ENCODE assay signal across 28 cellular contexts in the genomic region with DNA sequence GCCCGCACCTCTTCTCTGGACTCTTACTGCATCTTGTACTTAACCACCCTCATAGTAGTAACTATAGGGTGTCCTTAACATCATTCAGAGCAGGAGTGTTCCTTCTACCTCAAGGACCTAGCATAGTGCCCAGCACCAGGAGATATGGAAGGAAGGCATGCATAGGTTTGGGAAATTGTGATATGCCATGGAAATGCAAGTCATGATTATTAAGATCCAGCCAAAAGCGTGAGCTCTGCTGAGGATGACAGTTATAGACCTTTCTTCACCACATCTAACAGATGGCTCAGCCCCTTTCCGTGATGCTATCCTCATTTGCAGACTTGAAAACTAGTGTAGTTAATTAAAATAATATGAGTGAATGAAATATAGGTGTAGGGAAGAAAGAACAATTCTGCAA.
DNase-seq lines count a peak whose midpoint lies in the region; ATAC-seq, FAIRE-seq and TF ChIP-seq lines count a peak whose summit lies in the region.
"Had no signal": no experiment of that assay in that cellular context is flagged by ENCODE, and none has a peak within 500 bp of the region (broad histone marks: within the 10 kb centered on the region; RNA-seq: fewer than 3 reads in every experiment).

No MANE protein-coding gene starts in this region.

- H3K27me3 ChIP-seq in HepG2 (ENCODE audit: control insufficient read depth in 1 of 2, insufficient read depth in 2 of 2, low read length in 2 of 2) (no peaks in the 10 kb centered on the region), right lobe of liver (no peaks in the 10 kb centered on the region), IMR-90 (ENCODE audit: control insufficient read depth, insufficient read depth, low read length) (no peaks in the 10 kb centered on the region), mesenchymal stem cell (ENCODE audit: control insufficient read depth in 1 of 2, insufficient read depth in 1 of 2, low read length in 2 of 2) (no peaks in the 10 kb centered on the region), osteoblast (ENCODE audit: insufficient read depth, low read length) (no peaks in the 10 kb centered on the region)
- H3K27me3 ChIP-seq: BE2C, BLaER1 had no signal

- H2BK120ac ChIP-seq in IMR-90 (ENCODE audit: low read depth, low read length) (no peak overlapping the region), mesenchymal stem cell (ENCODE audit: low read depth, low read length) (no peak overlapping the region)

- DNase-seq in HepG2 (ENCODE audit: low spot score) = no peak
- DNase-seq in right lobe of liver = no peak
- no peak for DNase-seq in IMR-90
- DNase-seq in mesenchymal stem cell = no peak
- DNase-seq in osteoblast (ENCODE audit: insufficient read length, low spot score, missing footprints) = no peak
- no peak for DNase-seq in NCI-H2029 (lab: John Stamatoyannopoulos, UW)
- DNase-seq in activated T-cell treated with anti-CD3 and anti-CD28 coated beads, Interleukin-2, amount 50 U/mL, for 48 hours = no peak
- DNase-seq: ACHN; BE2C; C1 segment of cervical spinal cord; CD4-positive, alpha-beta memory T cell; CD4-positive, CD25-positive, alpha-beta regulatory T cell; CD8-positive, alpha-beta memory T cell; COR-L47; DMS 273 treated with DMSO at 0.1 percent for 48 hours; DMS153; DMS53; DMS79; DND-41; EL; GDM1 had no signal

- no peak overlapping the region for H3K56ac ChIP-seq in IMR-90 (ENCODE audit: extremely low read depth, insufficient read depth, low read length)

- no peak overlapping the region for H2BK12ac ChIP-seq in mesenchymal stem cell (ENCODE audit: low read length in 2 of 2)

- H3K4ac ChIP-seq in IMR-90 (ENCODE audit: low read depth, low read length) (peak overlapping the region; percentile 15; the same call in 1 of the 2 replicates), mesenchymal stem cell (ENCODE audit: low read depth in 1 of 2, low read length in 2 of 2) (no peak overlapping the region)

- H3K9me3 Mint-ChIP-seq in stimulated activated memory B cell treated with anti-CD40 and anti-IgM and Interleukin-4, amounts not matched to agents 10 μg/mL and 1 μg/mL and 100 μg/mL, for 72 hours = no peaks in the 10 kb centered on the region

- H3K14ac ChIP-seq in IMR-90 (replicated peaks; ENCODE audit: low read depth, low read length) (no peak overlapping the region), mesenchymal stem cell (ENCODE audit: low read length in 2 of 2) (no peak overlapping the region)

- no peaks in the 10 kb centered on the region for H3K9me3 ChIP-seq in HepG2 (ENCODE audit: low read length)
- no peaks in the 10 kb centered on the region for H3K9me3 ChIP-seq in right lobe of liver
- H3K9me3 ChIP-seq in IMR-90 (ENCODE audit: control insufficient read depth, insufficient read depth, low read length) = no peaks in the 10 kb centered on the region
- H3K9me3 ChIP-seq in mesenchymal stem cell (ENCODE audit: control insufficient read depth, low read length) = no peaks in the 10 kb centered on the region
- no peaks in the 10 kb centered on the region for H3K9me3 ChIP-seq in osteoblast (ENCODE audit: low read depth, low read length)
- H3K9me3 ChIP-seq: BLaER1 had no signal

- BruUV-seq in HepG2 (replicated peaks; lab: Mats Ljungman, UMichigan) = no TSS peak
- no TSS peak for BruUV-seq in IMR-90 (replicated peaks; lab: Mats Ljungman, UMichigan)

- H3K9ac ChIP-seq in HepG2 (ENCODE audit: insufficient read depth, low read depth, low read length) = no peak overlapping the region
- H3K9ac ChIP-seq in IMR-90 (ENCODE audit: low read depth, low read length) = no peak overlapping the region
- no peak overlapping the region for H3K9ac ChIP-seq in mesenchymal stem cell (ENCODE audit: low read length)
- H3K9ac ChIP-seq: BLaER1 had no signal

- no peaks in the 10 kb centered on the region for H3K4me1 Mint-ChIP-seq in stimulated activated memory B cell treated with anti-CD40 and anti-IgM and Interleukin-4, amounts not matched to agents 10 μg/mL and 1 μg/mL and 100 μg/mL, for 72 hours
- H3K4me1 Mint-ChIP-seq: CD4-positive, alpha-beta memory T cell; CD4-positive, CD25-positive, alpha-beta regulatory T cell; CD8-positive, alpha-beta memory T cell had no signal

- H3K4me2 ChIP-seq in HepG2 (ENCODE audit: low read depth, low read length) (no peak overlapping the region), IMR-90 (ENCODE audit: low read depth, low read length) (no peak overlapping the region), mesenchymal stem cell (ENCODE audit: low read length, poor library complexity, severe bottlenecking) (no peak overlapping the region), osteoblast (ENCODE audit: insufficient read depth, low read length) (no peak overlapping the region)
- H3K4me2 ChIP-seq: BLaER1 had no signal

- no peak for ATAC-seq in HepG2
- no peak for ATAC-seq in right lobe of liver
- no peak for ATAC-seq in IMR-90 (ENCODE audit: low read depth)
- no peak for ATAC-seq in stimulated activated memory B cell treated with anti-CD40 and anti-IgM and Interleukin-4, amounts not matched to agents 10 μg/mL and 1 μg/mL and 100 μg/mL, for 72 hours
- ATAC-seq: GM12878 had no signal

- intact Hi-C loops in HepG2 (cut with micrococcal nuclease; ENCODE audit: unreplicated experiment) = no loop called here
- intact Hi-C loops in right lobe of liver (cut with DNase I) = no loop called here
- intact Hi-C loops in IMR-90 (cut with micrococcal nuclease) = no loop called here

- TF ChIP-seq RAD21 in HepG2 (CRISPR knock-in tag; IDR thresholded peaks at IDR 0.05) (no peak), IMR-90 (IDR thresholded peaks at IDR 0.05; ENCODE audit: low read length) (no peak)

- H3K27ac Mint-ChIP-seq in stimulated activated memory B cell treated with anti-CD40 and anti-IgM and Interleukin-4, amounts not matched to agents 10 μg/mL and 1 μg/mL and 100 μg/mL, for 72 hours = no peak overlapping the region
- H3K27ac Mint-ChIP-seq: CD14-positive monocyte; CD4-positive, alpha-beta memory T cell; CD4-positive, CD25-positive, alpha-beta regulatory T cell; CD8-positive, alpha-beta memory T cell had no signal

- TF ChIP-seq EP300 in HepG2 (IDR thresholded peaks at IDR 0.05; ENCODE audit: low read depth in 2 of 2, low read length in 2 of 2) (no peak), HepG2 (CRISPR knock-in tag; IDR thresholded peaks at IDR 0.05; ENCODE audit: borderline replicate concordance) (no peak)

- H2BK15ac ChIP-seq in IMR-90 (ENCODE audit: low read depth, low read length) = no peak overlapping the region
- H2BK15ac ChIP-seq in mesenchymal stem cell (ENCODE audit: low read depth, poor library complexity, severe bottlenecking) = no peak overlapping the region

- H3K9me1 ChIP-seq in IMR-90 (ENCODE audit: insufficient read depth, low read length) = peaks cover 16% of the 10 kb centered on the region

- no peak overlapping the region for H2AK5ac ChIP-seq in IMR-90 (ENCODE audit: low read depth, low read length)
- peak overlapping the region; percentile 82 for H2AK5ac ChIP-seq in mesenchymal stem cell (ENCODE audit: low read length, severe bottlenecking)

- H4K91ac ChIP-seq in IMR-90 (ENCODE audit: insufficient read depth, low read depth, low read length) (no peak overlapping the region), mesenchymal stem cell (ENCODE audit: low read length) (peak overlapping the region; percentile 36)

- TF ChIP-seq POLR2A in HepG2 (IDR thresholded peaks at IDR 0.05; ENCODE audit: insufficient read depth in 1 of 2, low read depth in 2 of 2, low read length in 2 of 2) (no peak), right lobe of liver (IDR thresholded peaks at IDR 0.05) (no peak), IMR-90 (IDR thresholded peaks at IDR 0.05; ENCODE audit: low read depth, low read length) (no peak)

- no peak overlapping the region for H4K5ac ChIP-seq in IMR-90 (ENCODE audit: low read depth, low read length)

- no peak for FAIRE-seq in HepG2 (lab: Jason Lieb, UNC)
- FAIRE-seq: GM12878, GM12892, GM18507 had no signal

- H4K8ac ChIP-seq in IMR-90 (ENCODE audit: low read depth in 2 of 2, low read length in 2 of 2) (no peak overlapping the region), mesenchymal stem cell (ENCODE audit: low read length) (no peak overlapping the region)

- no peaks in the 10 kb centered on the region for H3K36me3 Mint-ChIP-seq in stimulated activated memory B cell treated with anti-CD40 and anti-IgM and Interleukin-4, amounts not matched to agents 10 μg/mL and 1 μg/mL and 100 μg/mL, for 72 hours
- H3K36me3 Mint-ChIP-seq: CD14-positive monocyte; CD4-positive, alpha-beta memory T cell; CD4-positive, CD25-positive, alpha-beta regulatory T cell; CD8-positive, alpha-beta memory T cell had no signal

- POLR2A ChIA-PET in HepG2 (lab: Yijun Ruan, JAX) (no interaction called here), IMR-90 (lab: Charles Lee; ENCODE audit: unreplicated experiment) (no interaction called here)

- H3K4me3 ChIP-seq in HepG2 (replicated peaks in 1 of 3; ENCODE audit: insufficient read depth in 1 of 3, low read depth in 2 of 3, low read length in 3 of 3) (no peak overlapping the region), right lobe of liver (no peak overlapping the region), IMR-90 (ENCODE audit: insufficient read depth, low read depth, low read length) (no peak overlapping the region), mesenchymal stem cell (ENCODE audit: insufficient read depth in 1 of 2, low read depth in 1 of 2, low read length in 2 of 2) (no peak overlapping the region), osteoblast (ENCODE audit: insufficient read depth, low read length) (no peak overlapping the region)
- H3K4me3 ChIP-seq: BLaER1, GM12878 had no signal

- H3K36me3 ChIP-seq in HepG2 (replicated peaks in 1 of 2; ENCODE audit: control insufficient read depth in 1 of 2, insufficient read depth in 2 of 2, low read length in 2 of 2) = no peaks in the 10 kb centered on the region
- H3K36me3 ChIP-seq in right lobe of liver = no peaks in the 10 kb centered on the region
- no peaks in the 10 kb centered on the region for H3K36me3 ChIP-seq in IMR-90 (ENCODE audit: control insufficient read depth, insufficient read depth, low read length)
- peaks cover 0 to 4% of the 10 kb centered on the region in 2 experiments for H3K36me3 ChIP-seq in mesenchymal stem cell (ENCODE audit: control insufficient read depth in 1 of 2, insufficient read depth in 2 of 2, low read depth in 1 of 2, low read length in 2 of 2)
- no peaks in the 10 kb centered on the region for H3K36me3 ChIP-seq in osteoblast (ENCODE audit: insufficient read depth, low read length)
- H3K36me3 ChIP-seq: BE2C, BLaER1 had no signal

- no peaks in the 10 kb centered on the region for H3K4me1 ChIP-seq in HepG2 (ENCODE audit: insufficient read depth, low read length)
- H3K4me1 ChIP-seq in right lobe of liver = no peaks in the 10 kb centered on the region
- H3K4me1 ChIP-seq in IMR-90 (ENCODE audit: control insufficient read depth, insufficient read depth, low read length) = peaks cover 7% of the 10 kb centered on the region
- peaks cover 22% of the 10 kb centered on the region for H3K4me1 ChIP-seq in mesenchymal stem cell (ENCODE audit: control insufficient read depth, insufficient read depth, low read depth, low read length)
- peaks cover 40% of the 10 kb centered on the region for H3K4me1 ChIP-seq in osteoblast (ENCODE audit: insufficient read depth, low read length)
- H3K4me1 ChIP-seq: BE2C, BLaER1 had no signal

- H3K18ac ChIP-seq in IMR-90 (ENCODE audit: low read depth, low read length) (no peak overlapping the region), mesenchymal stem cell (ENCODE audit: low read depth in 1 of 2, low read length in 2 of 2) (no peak overlapping the region)

- no peaks in the 10 kb centered on the region for H3K79me2 ChIP-seq in HepG2 (ENCODE audit: insufficient read depth, low read length)
- H3K79me2 ChIP-seq in osteoblast (ENCODE audit: insufficient read depth, low read length) = peaks cover 19% of the 10 kb centered on the region

- H2BK5ac ChIP-seq in IMR-90 (ENCODE audit: low read depth, low read length, poor library complexity, severe bottlenecking) (no peak overlapping the region), mesenchymal stem cell (ENCODE audit: low read depth, low read length, poor library complexity, severe bottlenecking) (no peak overlapping the region)

- no peaks in the 10 kb centered on the region for H3K27me3 Mint-ChIP-seq in stimulated activated memory B cell treated with anti-CD40 and anti-IgM and Interleukin-4, amounts not matched to agents 10 μg/mL and 1 μg/mL and 100 μg/mL, for 72 hours
- H3K27me3 Mint-ChIP-seq: CD4-positive, alpha-beta memory T cell; CD4-positive, CD25-positive, alpha-beta regulatory T cell; CD8-positive, alpha-beta memory T cell had no signal

- dilution Hi-C loops in IMR-90 (cut with HindIII; ENCODE audit: low sequenced_read_pairs, unreplicated experiment) = no loop called here

- no peak overlapping the region; the same call in 1 of the 2 replicates for H2BK20ac ChIP-seq in IMR-90 (ENCODE audit: low read depth, low read length)

- TF ChIP-seq CTCF in HepG2 (CRISPR knock-in tag; IDR thresholded peaks at IDR 0.05) = no peak
- no peak for TF ChIP-seq CTCF in right lobe of liver (IDR thresholded peaks at IDR 0.05)
- TF ChIP-seq CTCF in IMR-90 (conservative IDR thresholded peaks at IDR 0.05; ENCODE audit: low read depth, low read length) = no peak
- no peak for TF ChIP-seq CTCF in osteoblast (IDR thresholded peaks at IDR 0.05; ENCODE audit: extremely low read depth, low read depth, low read length)

- H3K4me3 Mint-ChIP-seq in stimulated activated memory B cell treated with anti-CD40 and anti-IgM and Interleukin-4, amounts not matched to agents 10 μg/mL and 1 μg/mL and 100 μg/mL, for 72 hours = no peak overlapping the region
- H3K4me3 Mint-ChIP-seq: CD14-positive monocyte; CD4-positive, alpha-beta memory T cell; CD4-positive, CD25-positive, alpha-beta regulatory T cell; CD8-positive, alpha-beta memory T cell had no signal

- H2AK9ac ChIP-seq in IMR-90 (replicated peaks; ENCODE audit: low read depth, low read length, poor library complexity) = no peak overlapping the region

- 29% methylated on average over 3 of the region's 3 CpGs for WGBS in HepG2 (ENCODE audit: low lambda C conversion rate)
- 51% methylated on average over 2 of the region's 3 CpGs for WGBS in right lobe of liver (ENCODE audit: insufficient coverage, low coverage, low lambda C conversion rate, missing lambda C conversion rate)
- no CpG with 5 or more reads among the region's 3 CpGs for WGBS in IMR-90 (ENCODE audit: extremely low coverage in 2 of 2, insufficient read length in 1 of 2), 2 experiments
- no CpG with 5 or more reads among the region's 3 CpGs for WGBS in mesenchymal stem cell

- H3K27ac ChIP-seq in HepG2 (ENCODE audit: extremely low read length, insufficient read depth, low read length) (no peak overlapping the region), right lobe of liver (no peak overlapping the region), IMR-90 (ENCODE audit: insufficient read depth, low read length) (no peak overlapping the region), mesenchymal stem cell (ENCODE audit: low read length, poor library complexity, severe bottlenecking) (no peak overlapping the region), osteoblast (ENCODE audit: low read depth, low read length) (peak overlapping the region; percentile 100)
- H3K27ac ChIP-seq: 22Rv1, BLaER1 had no signal

- CTCF ChIA-PET in HepG2 (lab: Yijun Ruan, JAX; ENCODE audit: low intra/inter-chr PET ratio, low total read pairs) (no interaction called here), IMR-90 (lab: Yijun Ruan, JAX) (interaction anchor here (1.9 kb wide), 1 partner anchor 10 kb away, joined by 6 read pairs; no protein-coding TSS in a partner anchor)

- in situ Hi-C loops in HepG2 (cut with HindIII; ENCODE audit: extremely low pct_ligation_motif_present, low pct_unique_long_range_greater_than_20kb) = loop anchor here (25.0 kb wide), 1 partner anchor 946 kb away; no protein-coding TSS in a partner anchor
- in situ Hi-C loops in IMR-90 (cut with MboI; ENCODE audit: low sequenced_read_pairs) = no loop called here

- H4K20me1 ChIP-seq in HepG2 (ENCODE audit: insufficient read depth, low read length) (no peaks in the 10 kb centered on the region), IMR-90 (ENCODE audit: insufficient read depth, low read length) (no peaks in the 10 kb centered on the region), osteoblast (ENCODE audit: insufficient read depth, low read length) (no peaks in the 10 kb centered on the region)
- H4K20me1 ChIP-seq: BLaER1 had no signal

- peaks cover 0 to 40% of the 10 kb centered on the region in 2 experiments; a peak in 3 of 4 replicates for H3K79me1 ChIP-seq in IMR-90 (ENCODE audit: low read depth in 1 of 2, low read length in 2 of 2)
- peaks cover 26% of the 10 kb centered on the region for H3K79me1 ChIP-seq in mesenchymal stem cell (replicated peaks; ENCODE audit: low read length, poor library complexity, severe bottlenecking)

- H2AFZ ChIP-seq in HepG2 (ENCODE audit: low read length) (no peak overlapping the region), IMR-90 (replicated peaks; ENCODE audit: low read length, poor library complexity) (no peak overlapping the region), mesenchymal stem cell (ENCODE audit: low read depth, low read length) (no peak overlapping the region), osteoblast (ENCODE audit: low read length) (no peak overlapping the region)

- H3K23ac ChIP-seq in IMR-90 (ENCODE audit: low read depth, low read length) (no peak overlapping the region), mesenchymal stem cell (ENCODE audit: low read length in 2 of 2) (no peak overlapping the region)
